In genomic region chr10:117161386-117162033, GRCh38 we compare ENCODE assay signal across 38 cellular contexts. TPM values are rescaled to one million over a fixed set of nuclear protein-coding genes. Genes with fewer than 3 reads are reported as not detected.
"Had no signal": no experiment of that assay in that cellular context is flagged by ENCODE, and none has a peak within 500 bp of the region (broad histone marks: within the 10 kb centered on the region; RNA-seq: fewer than 3 reads in every experiment).

No MANE protein-coding gene starts in this region.

- H3K27ac ChIP-seq: adrenal gland, body of pancreas, breast epithelium, cardiac muscle cell, colonic mucosa, epithelial cell of prostate, esophagus squamous epithelium, gastroesophageal sphincter, VCaP had no signal

- H3K36me3 ChIP-seq: adrenal gland, breast epithelium, cardiac muscle cell, colonic mucosa, esophagus squamous epithelium, gastroesophageal sphincter had no signal

- H3K9me3 ChIP-seq: adrenal gland, body of pancreas, breast epithelium, colonic mucosa, esophagus squamous epithelium, gastroesophageal sphincter had no signal

- H3K36me3 Mint-ChIP-seq: activated naive CD4-positive, alpha-beta T cell treated with anti-CD3 and anti-CD28 coated beads, Interleukin-2, amount 50 U/mL, for 24 hours; activated naive CD8-positive, alpha-beta T cell treated with anti-CD3 and anti-CD28 coated beads for 36 hours; WTC11 had no signal

- H3K4me3 Mint-ChIP-seq: activated CD8-positive, alpha-beta T cell treated with anti-CD3 and anti-CD28 coated beads for 36 hours; activated naive CD4-positive, alpha-beta T cell treated with anti-CD3 and anti-CD28 coated beads, Interleukin-2, amount 50 U/mL, for 24 hours; activated naive CD8-positive, alpha-beta T cell treated with anti-CD3 and anti-CD28 coated beads for 36 hours; activated T-helper 1 cell treated with anti-CD3 and anti-CD28 coated beads, Interleukin-12 subunit alpha, Interleukin-12 subunit beta, Interleukin-2, Interleukin-4 antibody, amounts not matched to agents 30 ng/mL and 10 ng/mL and 1 ng/mL, durations not matched to agents 14 hours and 24 hours and 36 hours had no signal

- H3K4me3 ChIP-seq: adrenal gland, body of pancreas, breast epithelium, cardiac muscle cell, colonic mucosa, esophagus squamous epithelium, gastroesophageal sphincter had no signal

- DNase-seq: activated CD4-positive, alpha-beta T cell treated with anti-CD3 and anti-CD28 coated beads for 1 hour; activated CD4-positive, alpha-beta T cell treated with anti-CD3 and anti-CD28 coated beads for 4 hours; activated CD4-positive, alpha-beta T cell treated with anti-CD3 and anti-CD28 coated beads, Interleukin-2, amount 50 U/mL, for 1 hour; activated CD4-positive, alpha-beta T cell treated with anti-CD3 and anti-CD28 coated beads, Interleukin-2, amount 50 U/mL, for 48 hours; activated CD8-positive, alpha-beta memory T cell treated with anti-CD3 and anti-CD28 coated beads for 24 hours; activated CD8-positive, alpha-beta T cell treated with anti-CD3 and anti-CD28 coated beads for 36 hours; activated effector memory CD4-positive, alpha-beta T cell treated with anti-CD3 and anti-CD28 coated beads, Interleukin-2, amount 50 U/mL, for 16 hours; activated naive CD4-positive, alpha-beta T cell treated with anti-CD3 and anti-CD28 coated beads for 36 hours; activated naive CD8-positive, alpha-beta T cell treated with anti-CD3 and anti-CD28 coated beads for 36 hours; activated naive CD8-positive, alpha-beta T cell treated with anti-CD3 and anti-CD28 coated beads, Interleukin-2, amount 50 U/mL, for 24 hours; activated T-cell treated with anti-CD3 and anti-CD28 coated beads, Interleukin-2, amount 50 U/mL, for 48 hours; adrenal gland; amygdala; aorta; body of pancreas; central memory CD4-positive, alpha-beta T cell; cerebellar nuclear complex; colonic mucosa; effector memory CD4-positive, alpha-beta T cell; endodermal cell; esophagus squamous epithelium; foreskin melanocyte; T-helper 2 cell had no signal

- H3K27ac Mint-ChIP-seq: activated CD8-positive, alpha-beta T cell treated with anti-CD3 and anti-CD28 coated beads for 36 hours; activated naive CD4-positive, alpha-beta T cell treated with anti-CD3 and anti-CD28 coated beads for 36 hours; activated naive CD4-positive, alpha-beta T cell treated with anti-CD3 and anti-CD28 coated beads, Interleukin-2, amount 50 U/mL, for 24 hours; activated naive CD8-positive, alpha-beta T cell treated with anti-CD3 and anti-CD28 coated beads for 36 hours; activated naive CD8-positive, alpha-beta T cell treated with anti-CD3 and anti-CD28 coated beads, Interleukin-2, amount 50 U/mL, for 24 hours; activated T-helper 2 cell treated with anti-CD3 and anti-CD28 coated beads, Interferon-gamma antibody, Interleukin-2, Interleukin-4, amounts not matched to agents 10 μg/mL and 5 μg/mL and 100 μg/mL, durations not matched to agents 14 hours and 24 hours and 36 hours; endodermal cell; WTC11 had no signal

- ATAC-seq: activated CD8-positive, alpha-beta T cell treated with anti-CD3 and anti-CD28 coated beads for 36 hours; activated naive CD8-positive, alpha-beta T cell treated with anti-CD3 and anti-CD28 coated beads, Interleukin-2, amount 50 U/mL, for 24 hours; body of pancreas; gastroesophageal sphincter had no signal

- H3K4me1 ChIP-seq: colonic mucosa had no signal

- H3K9me3 Mint-ChIP-seq: activated CD8-positive, alpha-beta T cell treated with anti-CD3 and anti-CD28 coated beads for 36 hours; activated naive CD4-positive, alpha-beta T cell treated with anti-CD3 and anti-CD28 coated beads for 36 hours; activated naive CD4-positive, alpha-beta T cell treated with anti-CD3 and anti-CD28 coated beads, Interleukin-2, amount 50 U/mL, for 24 hours; activated naive CD8-positive, alpha-beta T cell treated with anti-CD3 and anti-CD28 coated beads for 36 hours; activated naive CD8-positive, alpha-beta T cell treated with anti-CD3 and anti-CD28 coated beads, Interleukin-2, amount 50 U/mL, for 24 hours; activated T-helper 1 cell treated with anti-CD3 and anti-CD28 coated beads, Interleukin-12 subunit alpha, Interleukin-12 subunit beta, Interleukin-2, Interleukin-4 antibody, amounts not matched to agents 30 ng/mL and 10 ng/mL and 1 ng/mL, durations not matched to agents 14 hours and 24 hours and 36 hours; activated T-helper 2 cell treated with anti-CD3 and anti-CD28 coated beads, Interferon-gamma antibody, Interleukin-2, Interleukin-4, amounts not matched to agents 10 μg/mL and 5 μg/mL and 100 μg/mL, durations not matched to agents 14 hours and 24 hours and 36 hours; endodermal cell; WTC11 had no signal

RNA-seq across cellular contexts. Expression of gene VAX1, which starts 23.4 kb away (rescaled TPM):
- total RNA-seq: activated CD8-positive, alpha-beta T cell treated with anti-CD3 and anti-CD28 coated beads for 36 hours; activated naive CD4-positive, alpha-beta T cell treated with anti-CD3 and anti-CD28 coated beads for 36 hours; activated naive CD8-positive, alpha-beta T cell treated with anti-CD3 and anti-CD28 coated beads for 36 hours; activated T-helper 1 cell treated with anti-CD3 and anti-CD28 coated beads, Interleukin-12 subunit alpha, Interleukin-12 subunit beta, Interleukin-2, Interleukin-4 antibody, amounts not matched to agents 30 ng/mL and 10 ng/mL and 1 ng/mL, durations not matched to agents 14 hours and 24 hours and 36 hours; activated T-helper 2 cell treated with anti-CD3 and anti-CD28 coated beads, Interferon-gamma antibody, Interleukin-2, Interleukin-4, amounts not matched to agents 10 μg/mL and 5 μg/mL and 100 μg/mL, durations not matched to agents 14 hours and 24 hours and 36 hours; adrenal gland; aorta; body of pancreas; breast epithelium; cardiac muscle cell; colonic mucosa; dermis microvascular lymphatic vessel endothelial cell; fibroblast of lung; fibroblast of villous mesenchyme; gastroesophageal sphincter; glomerular endothelial cell; T-helper 1 cell treated with Interleukin-12 subunit alpha and Interleukin-12 subunit beta and Interleukin-4 antibody, amounts not matched to agents 30 ng/mL and 1 ng/mL, for 36 hours had no signal
- polyA plus RNA-seq: adrenal gland, aorta, cardiac muscle cell, esophagus, fibroblast of lung had no signal

RNA-seq across cellular contexts. Expression of gene KCNK18, which starts 35.8 kb away (rescaled TPM):
- total RNA-seq: activated CD8-positive, alpha-beta T cell treated with anti-CD3 and anti-CD28 coated beads for 36 hours; activated naive CD4-positive, alpha-beta T cell treated with anti-CD3 and anti-CD28 coated beads for 36 hours; activated naive CD8-positive, alpha-beta T cell treated with anti-CD3 and anti-CD28 coated beads for 36 hours; activated T-helper 1 cell treated with anti-CD3 and anti-CD28 coated beads, Interleukin-12 subunit alpha, Interleukin-12 subunit beta, Interleukin-2, Interleukin-4 antibody, amounts not matched to agents 30 ng/mL and 10 ng/mL and 1 ng/mL, durations not matched to agents 14 hours and 24 hours and 36 hours; activated T-helper 2 cell treated with anti-CD3 and anti-CD28 coated beads, Interferon-gamma antibody, Interleukin-2, Interleukin-4, amounts not matched to agents 10 μg/mL and 5 μg/mL and 100 μg/mL, durations not matched to agents 14 hours and 24 hours and 36 hours; adrenal gland; aorta; body of pancreas; breast epithelium; cardiac muscle cell; colonic mucosa; dermis microvascular lymphatic vessel endothelial cell; endodermal cell; esophagus squamous epithelium; fibroblast of lung; fibroblast of villous mesenchyme; gastroesophageal sphincter; glomerular endothelial cell; T-helper 1 cell treated with Interleukin-12 subunit alpha and Interleukin-12 subunit beta and Interleukin-4 antibody, amounts not matched to agents 30 ng/mL and 1 ng/mL, for 36 hours; WTC11 had no signal
- polyA plus RNA-seq: adrenal gland, aorta, cardiac muscle cell, esophagus, fibroblast of lung had no signal
